Comparison of ENCODE assay signal across 1 cellular context in the genomic region with DNA sequence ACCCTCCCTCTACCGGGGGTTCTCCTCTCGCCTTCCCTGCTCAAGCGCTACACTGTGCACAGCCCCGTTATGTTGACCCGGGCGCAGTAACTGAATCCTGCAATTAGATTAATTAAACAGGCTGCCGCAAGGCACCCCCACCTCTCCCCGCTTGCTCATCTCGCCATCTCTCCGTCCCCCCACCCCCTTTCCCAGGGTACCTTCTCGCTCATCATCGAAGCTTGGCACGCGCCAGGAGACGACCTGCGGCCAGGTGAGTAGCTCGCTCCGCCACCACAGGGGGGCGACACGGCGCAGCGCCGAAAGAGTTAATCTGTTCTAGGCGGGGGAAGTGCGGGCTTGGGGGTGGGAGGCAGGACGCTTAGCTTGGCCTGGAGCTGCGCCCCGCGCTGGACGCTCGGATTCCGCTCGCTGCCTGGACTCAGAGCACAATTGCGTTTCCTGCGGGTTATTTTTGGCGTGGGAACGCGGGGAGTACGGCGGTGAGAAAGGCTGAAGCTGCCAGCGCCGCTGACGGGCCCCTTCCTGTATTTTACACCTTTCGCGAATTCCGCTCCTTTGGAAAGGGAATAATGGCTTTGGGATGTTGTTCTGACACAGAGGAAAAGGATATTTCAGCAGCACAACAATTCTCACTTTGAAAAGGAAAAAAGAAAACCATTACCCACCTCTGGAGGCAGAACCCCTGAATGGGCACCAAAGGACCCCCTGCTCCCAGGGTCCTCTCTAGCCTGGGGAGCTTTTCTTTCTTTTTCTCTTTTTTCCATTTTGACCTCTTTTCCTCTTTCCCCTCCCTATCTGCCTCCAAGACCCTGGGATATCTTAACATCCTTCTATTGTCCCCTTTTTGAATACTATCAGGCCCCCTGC.
TF ChIP-seq lines count a peak whose summit lies in the region.

No MANE protein-coding gene starts in this region.

TF ChIP-seq in K562, 482 proteins besides CTCF, POLR2A, EP300 and RAD21 (continued from another document and continues in another):
- TF ChIP-seq KLF10 (CRISPR knock-in tag; IDR thresholded peaks at IDR 0.05) = no peak
- no peak for TF ChIP-seq ZNF121 (CRISPR knock-in tag; conservative IDR thresholded peaks at IDR 0.05)
- no peak for TF ChIP-seq HNRNPUL1 (IDR thresholded peaks at IDR 0.05; ENCODE audit: low read length)
- 0 out of 2 replicates have a peak, but pooled peaks have one; percentile 45 for TF ChIP-seq HLTF (IDR thresholded peaks at IDR 0.05)
- TF ChIP-seq TRIM28 (IDR thresholded peaks at IDR 0.05) = no peak
- TF ChIP-seq HMGN3 (IDR thresholded peaks at IDR 0.05; ENCODE audit: borderline replicate concordance, extremely low read depth, insufficient read length, low read depth, low read length) = peak; percentile 52
- TF ChIP-seq, protein P1, sequence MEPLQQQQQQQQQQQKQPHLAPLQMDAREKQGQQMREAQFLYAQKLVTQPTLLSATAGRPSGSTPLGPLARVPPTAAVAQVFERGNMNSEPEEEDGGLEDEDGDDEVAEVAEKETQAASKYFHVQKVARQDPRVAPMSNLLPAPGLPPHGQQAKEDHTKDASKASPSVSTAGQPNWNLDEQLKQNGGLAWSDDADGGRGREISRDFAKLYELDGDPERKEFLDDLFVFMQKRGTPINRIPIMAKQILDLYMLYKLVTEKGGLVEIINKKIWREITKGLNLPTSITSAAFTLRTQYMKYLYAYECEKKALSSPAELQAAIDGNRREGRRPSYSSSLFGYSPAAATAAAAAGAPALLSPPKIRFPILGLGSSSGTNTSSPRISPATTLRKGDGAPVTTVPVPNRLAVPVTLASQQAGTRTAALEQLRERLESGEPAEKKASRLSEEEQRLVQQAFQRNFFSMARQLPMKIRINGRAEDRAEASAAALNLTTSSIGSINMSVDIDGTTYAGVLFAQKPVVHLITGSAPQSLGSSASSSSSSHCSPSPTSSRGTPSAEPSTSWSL (CRISPR knock-in tag; IDR thresholded peaks at IDR 0.05; ENCODE audit: borderline replicate concordance) = no peak
- TF ChIP-seq, protein P2, sequence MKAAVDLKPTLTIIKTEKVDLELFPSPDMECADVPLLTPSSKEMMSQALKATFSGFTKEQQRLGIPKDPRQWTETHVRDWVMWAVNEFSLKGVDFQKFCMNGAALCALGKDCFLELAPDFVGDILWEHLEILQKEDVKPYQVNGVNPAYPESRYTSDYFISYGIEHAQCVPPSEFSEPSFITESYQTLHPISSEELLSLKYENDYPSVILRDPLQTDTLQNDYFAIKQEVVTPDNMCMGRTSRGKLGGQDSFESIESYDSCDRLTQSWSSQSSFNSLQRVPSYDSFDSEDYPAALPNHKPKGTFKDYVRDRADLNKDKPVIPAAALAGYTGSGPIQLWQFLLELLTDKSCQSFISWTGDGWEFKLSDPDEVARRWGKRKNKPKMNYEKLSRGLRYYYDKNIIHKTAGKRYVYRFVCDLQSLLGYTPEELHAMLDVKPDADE (conservative IDR thresholded peaks at IDR 0.05; ENCODE audit: control insufficient read depth, low read depth, low read length) = no peak
- peak in 1 of 2 experiments; percentile 41; a peak in 2 of 4 replicates for TF ChIP-seq KDM1A (IDR thresholded peaks at IDR 0.05)
- TF ChIP-seq MAFG (tag; conservative IDR thresholded peaks at IDR 0.05) = no peak
- TF ChIP-seq FOXJ2 (tag; IDR thresholded peaks at IDR 0.05) = no peak
- TF ChIP-seq FOSL1 (tag; conservative IDR thresholded peaks at IDR 0.05) = no peak
- no peak for TF ChIP-seq BRD9 (IDR thresholded peaks at IDR 0.05; ENCODE audit: low read depth, partially characterized antibody)
- TF ChIP-seq SMARCC2 (IDR thresholded peaks at IDR 0.05; ENCODE audit: low read depth) = no peak
- TF ChIP-seq NEUROD1 (IDR thresholded peaks at IDR 0.05; ENCODE audit: borderline replicate concordance, low read depth, low read length, partially characterized antibody) = peak; percentile 23
- TF ChIP-seq TAF9B (IDR thresholded peaks at IDR 0.05; ENCODE audit: partially characterized antibody) = no peak
- no peak for TF ChIP-seq ZNF445 (CRISPR knock-in tag; IDR thresholded peaks at IDR 0.05; ENCODE audit: low read depth)
- TF ChIP-seq, protein P3, sequence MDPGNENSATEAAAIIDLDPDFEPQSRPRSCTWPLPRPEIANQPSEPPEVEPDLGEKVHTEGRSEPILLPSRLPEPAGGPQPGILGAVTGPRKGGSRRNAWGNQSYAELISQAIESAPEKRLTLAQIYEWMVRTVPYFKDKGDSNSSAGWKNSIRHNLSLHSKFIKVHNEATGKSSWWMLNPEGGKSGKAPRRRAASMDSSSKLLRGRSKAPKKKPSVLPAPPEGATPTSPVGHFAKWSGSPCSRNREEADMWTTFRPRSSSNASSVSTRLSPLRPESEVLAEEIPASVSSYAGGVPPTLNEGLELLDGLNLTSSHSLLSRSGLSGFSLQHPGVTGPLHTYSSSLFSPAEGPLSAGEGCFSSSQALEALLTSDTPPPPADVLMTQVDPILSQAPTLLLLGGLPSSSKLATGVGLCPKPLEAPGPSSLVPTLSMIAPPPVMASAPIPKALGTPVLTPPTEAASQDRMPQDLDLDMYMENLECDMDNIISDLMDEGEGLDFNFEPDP (CRISPR knock-in tag; IDR thresholded peaks at IDR 0.05) = no peak
- TF ChIP-seq IRF2 (CRISPR knock-in tag; IDR thresholded peaks at IDR 0.05) = no peak
- no peak for TF ChIP-seq RBBP5 (IDR thresholded peaks at IDR 0.05; ENCODE audit: borderline replicate concordance, insufficient read depth, low read length, poor library complexity, severe bottlenecking)
- TF ChIP-seq DMBX1 (CRISPR knock-in tag; IDR thresholded peaks at IDR 0.05; ENCODE audit: borderline replicate concordance) = no peak
- no peak for TF ChIP-seq MCM5 (IDR thresholded peaks at IDR 0.05; ENCODE audit: low read depth)
- no peak for TF ChIP-seq ZNF695 (CRISPR knock-in tag; IDR thresholded peaks at IDR 0.05)
- TF ChIP-seq, protein P4, sequence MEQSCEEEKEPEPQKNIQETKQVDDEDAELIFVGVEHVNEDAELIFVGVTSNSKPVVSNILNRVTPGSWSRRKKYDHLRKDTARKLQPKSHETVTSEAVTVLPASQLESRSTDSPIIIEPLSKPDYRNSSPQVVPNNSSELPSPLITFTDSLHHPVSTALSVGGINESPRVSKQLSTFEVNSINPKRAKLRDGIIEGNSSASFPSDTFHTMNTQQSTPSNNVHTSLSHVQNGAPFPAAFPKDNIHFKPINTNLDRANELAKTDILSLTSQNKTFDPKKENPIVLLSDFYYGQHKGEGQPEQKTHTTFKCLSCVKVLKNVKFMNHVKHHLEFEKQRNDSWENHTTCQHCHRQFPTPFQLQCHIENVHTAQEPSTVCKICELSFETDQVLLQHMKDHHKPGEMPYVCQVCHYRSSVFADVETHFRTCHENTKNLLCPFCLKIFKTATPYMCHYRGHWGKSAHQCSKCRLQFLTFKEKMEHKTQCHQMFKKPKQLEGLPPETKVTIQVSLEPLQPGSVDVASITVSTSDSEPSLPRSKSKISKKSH (CRISPR knock-in tag; IDR thresholded peaks at IDR 0.05) = no peak
- no peak for TF ChIP-seq SMAD2 (IDR thresholded peaks at IDR 0.05; ENCODE audit: low read depth, low read length)
- TF ChIP-seq XRCC3 (IDR thresholded peaks at IDR 0.05) = no peak
- TF ChIP-seq ZNF780A (CRISPR knock-in tag; IDR thresholded peaks at IDR 0.05) = no peak
- TF ChIP-seq, protein P5, sequence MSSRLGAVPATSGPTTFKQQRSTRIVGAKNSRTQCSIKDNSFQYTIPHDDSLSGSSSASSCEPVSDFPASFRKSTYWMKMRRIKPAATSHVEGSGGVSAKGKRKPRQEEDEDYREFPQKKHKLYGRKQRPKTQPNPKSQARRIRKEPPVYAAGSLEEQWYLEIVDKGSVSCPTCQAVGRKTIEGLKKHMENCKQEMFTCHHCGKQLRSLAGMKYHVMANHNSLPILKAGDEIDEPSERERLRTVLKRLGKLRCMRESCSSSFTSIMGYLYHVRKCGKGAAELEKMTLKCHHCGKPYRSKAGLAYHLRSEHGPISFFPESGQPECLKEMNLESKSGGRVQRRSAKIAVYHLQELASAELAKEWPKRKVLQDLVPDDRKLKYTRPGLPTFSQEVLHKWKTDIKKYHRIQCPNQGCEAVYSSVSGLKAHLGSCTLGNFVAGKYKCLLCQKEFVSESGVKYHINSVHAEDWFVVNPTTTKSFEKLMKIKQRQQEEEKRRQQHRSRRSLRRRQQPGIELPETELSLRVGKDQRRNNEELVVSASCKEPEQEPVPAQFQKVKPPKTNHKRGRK (tag; IDR thresholded peaks at IDR 0.05) = no peak
- no peak for TF ChIP-seq NR2C1 (IDR thresholded peaks at IDR 0.05)
- TF ChIP-seq NR2C1 (tag; IDR thresholded peaks at IDR 0.05) = no peak
- no peak for TF ChIP-seq PHTF2 (CRISPR knock-in tag; IDR thresholded peaks at IDR 0.05)
- TF ChIP-seq RBM14 (IDR thresholded peaks at IDR 0.05; ENCODE audit: borderline replicate concordance, insufficient read depth, low read depth, low read length) = no peak
- no peak for TF ChIP-seq KLF1 (tag; IDR thresholded peaks at IDR 0.05)
- TF ChIP-seq TRIM24 (IDR thresholded peaks at IDR 0.05) = peak; percentile 16 to 45; a peak in 2 of 4 replicates
- TF ChIP-seq, protein P6, sequence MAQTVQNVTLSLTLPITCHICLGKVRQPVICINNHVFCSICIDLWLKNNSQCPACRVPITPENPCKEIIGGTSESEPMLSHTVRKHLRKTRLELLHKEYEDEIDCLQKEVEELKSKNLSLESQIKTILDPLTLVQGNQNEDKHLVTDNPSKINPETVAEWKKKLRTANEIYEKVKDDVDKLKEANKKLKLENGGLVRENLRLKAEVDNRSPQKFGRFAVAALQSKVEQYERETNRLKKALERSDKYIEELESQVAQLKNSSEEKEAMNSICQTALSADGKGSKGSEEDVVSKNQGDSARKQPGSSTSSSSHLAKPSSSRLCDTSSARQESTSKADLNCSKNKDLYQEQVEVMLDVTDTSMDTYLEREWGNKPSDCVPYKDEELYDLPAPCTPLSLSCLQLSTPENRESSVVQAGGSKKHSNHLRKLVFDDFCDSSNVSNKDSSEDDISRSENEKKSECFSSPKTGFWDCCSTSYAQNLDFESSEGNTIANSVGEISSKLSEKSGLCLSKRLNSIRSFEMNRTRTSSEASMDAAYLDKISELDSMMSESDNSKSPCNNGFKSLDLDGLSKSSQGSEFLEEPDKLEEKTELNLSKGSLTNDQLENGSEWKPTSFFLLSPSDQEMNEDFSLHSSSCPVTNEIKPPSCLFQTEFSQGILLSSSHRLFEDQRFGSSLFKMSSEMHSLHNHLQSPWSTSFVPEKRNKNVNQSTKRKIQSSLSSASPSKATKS (CRISPR knock-in tag; IDR thresholded peaks at IDR 0.05) = no peak
- no peak for TF ChIP-seq BRD4 (IDR thresholded peaks at IDR 0.05)
- peak; percentile 24; the same call in 1 of the 2 replicates for TF ChIP-seq PHF8 (IDR thresholded peaks at IDR 0.05; ENCODE audit: borderline replicate concordance, low read length)
- TF ChIP-seq CBX5 (IDR thresholded peaks at IDR 0.05; ENCODE audit: borderline replicate concordance, low read depth) = no peak
- no peak for TF ChIP-seq TCFL5 (CRISPR knock-in tag; conservative IDR thresholded peaks at IDR 0.05)
- TF ChIP-seq, protein P7, sequence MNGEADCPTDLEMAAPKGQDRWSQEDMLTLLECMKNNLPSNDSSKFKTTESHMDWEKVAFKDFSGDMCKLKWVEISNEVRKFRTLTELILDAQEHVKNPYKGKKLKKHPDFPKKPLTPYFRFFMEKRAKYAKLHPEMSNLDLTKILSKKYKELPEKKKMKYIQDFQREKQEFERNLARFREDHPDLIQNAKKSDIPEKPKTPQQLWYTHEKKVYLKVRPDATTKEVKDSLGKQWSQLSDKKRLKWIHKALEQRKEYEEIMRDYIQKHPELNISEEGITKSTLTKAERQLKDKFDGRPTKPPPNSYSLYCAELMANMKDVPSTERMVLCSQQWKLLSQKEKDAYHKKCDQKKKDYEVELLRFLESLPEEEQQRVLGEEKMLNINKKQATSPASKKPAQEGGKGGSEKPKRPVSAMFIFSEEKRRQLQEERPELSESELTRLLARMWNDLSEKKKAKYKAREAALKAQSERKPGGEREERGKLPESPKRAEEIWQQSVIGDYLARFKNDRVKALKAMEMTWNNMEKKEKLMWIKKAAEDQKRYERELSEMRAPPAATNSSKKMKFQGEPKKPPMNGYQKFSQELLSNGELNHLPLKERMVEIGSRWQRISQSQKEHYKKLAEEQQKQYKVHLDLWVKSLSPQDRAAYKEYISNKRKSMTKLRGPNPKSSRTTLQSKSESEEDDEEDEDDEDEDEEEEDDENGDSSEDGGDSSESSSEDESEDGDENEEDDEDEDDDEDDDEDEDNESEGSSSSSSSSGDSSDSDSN (IDR thresholded peaks at IDR 0.05; ENCODE audit: borderline replicate concordance in 1 of 2, low read depth in 2 of 2, low read length in 2 of 2) = peak in 1 of 2 experiments; percentile 35; a peak in 1 of 4 replicates
- TF ChIP-seq, protein P8, sequence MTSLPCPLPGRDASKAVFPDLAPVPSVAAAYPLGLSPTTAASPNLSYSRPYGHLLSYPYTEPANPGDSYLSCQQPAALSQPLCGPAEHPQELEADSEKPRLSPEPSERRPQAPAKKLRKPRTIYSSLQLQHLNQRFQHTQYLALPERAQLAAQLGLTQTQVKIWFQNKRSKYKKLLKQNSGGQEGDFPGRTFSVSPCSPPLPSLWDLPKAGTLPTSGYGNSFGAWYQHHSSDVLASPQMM (CRISPR knock-in tag; IDR thresholded peaks at IDR 0.05) = no peak
- TF ChIP-seq, protein P9, sequence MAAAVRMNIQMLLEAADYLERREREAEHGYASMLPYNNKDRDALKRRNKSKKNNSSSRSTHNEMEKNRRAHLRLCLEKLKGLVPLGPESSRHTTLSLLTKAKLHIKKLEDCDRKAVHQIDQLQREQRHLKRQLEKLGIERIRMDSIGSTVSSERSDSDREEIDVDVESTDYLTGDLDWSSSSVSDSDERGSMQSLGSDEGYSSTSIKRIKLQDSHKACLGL (CRISPR knock-in tag; IDR thresholded peaks at IDR 0.05; ENCODE audit: borderline replicate concordance, poor library complexity, severe bottlenecking) = no peak
- no peak for TF ChIP-seq ZNF408 (CRISPR knock-in tag; IDR thresholded peaks at IDR 0.05; ENCODE audit: low read depth)
- TF ChIP-seq, protein P10, sequence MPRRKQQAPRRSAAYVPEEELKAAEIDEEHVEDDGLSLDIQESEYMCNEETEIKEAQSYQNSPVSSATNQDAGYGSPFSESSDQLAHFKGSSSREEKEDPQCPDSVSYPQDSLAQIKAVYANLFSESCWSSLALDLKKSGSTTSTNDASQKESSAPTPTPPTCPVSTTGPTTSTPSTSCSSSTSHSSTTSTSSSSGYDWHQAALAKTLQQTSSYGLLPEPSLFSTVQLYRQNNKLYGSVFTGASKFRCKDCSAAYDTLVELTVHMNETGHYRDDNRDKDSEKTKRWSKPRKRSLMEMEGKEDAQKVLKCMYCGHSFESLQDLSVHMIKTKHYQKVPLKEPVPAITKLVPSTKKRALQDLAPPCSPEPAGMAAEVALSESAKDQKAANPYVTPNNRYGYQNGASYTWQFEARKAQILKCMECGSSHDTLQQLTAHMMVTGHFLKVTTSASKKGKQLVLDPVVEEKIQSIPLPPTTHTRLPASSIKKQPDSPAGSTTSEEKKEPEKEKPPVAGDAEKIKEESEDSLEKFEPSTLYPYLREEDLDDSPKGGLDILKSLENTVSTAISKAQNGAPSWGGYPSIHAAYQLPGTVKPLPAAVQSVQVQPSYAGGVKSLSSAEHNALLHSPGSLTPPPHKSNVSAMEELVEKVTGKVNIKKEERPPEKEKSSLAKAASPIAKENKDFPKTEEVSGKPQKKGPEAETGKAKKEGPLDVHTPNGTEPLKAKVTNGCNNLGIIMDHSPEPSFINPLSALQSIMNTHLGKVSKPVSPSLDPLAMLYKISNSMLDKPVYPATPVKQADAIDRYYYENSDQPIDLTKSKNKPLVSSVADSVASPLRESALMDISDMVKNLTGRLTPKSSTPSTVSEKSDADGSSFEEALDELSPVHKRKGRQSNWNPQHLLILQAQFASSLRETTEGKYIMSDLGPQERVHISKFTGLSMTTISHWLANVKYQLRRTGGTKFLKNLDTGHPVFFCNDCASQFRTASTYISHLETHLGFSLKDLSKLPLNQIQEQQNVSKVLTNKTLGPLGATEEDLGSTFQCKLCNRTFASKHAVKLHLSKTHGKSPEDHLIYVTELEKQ (CRISPR knock-in tag; IDR thresholded peaks at IDR 0.05) = no peak
- 0 out of 2 replicates have a peak, but pooled peaks have one; percentile 48 for TF ChIP-seq DPF2 (IDR thresholded peaks at IDR 0.05)
